10 cellular contexts compared by ENCODE assay signal in genomic region chr21:26834181-26834945, GRCh38. TPM values are rescaled to one million over a fixed set of nuclear protein-coding genes. Genes with fewer than 3 reads are reported as not detected.
DNase-seq lines count a peak whose midpoint lies in the region; ATAC-seq and TF ChIP-seq lines count a peak whose summit lies in the region.
"Had no signal": no experiment of that assay in that cellular context is flagged by ENCODE, and none has a peak within 500 bp of the region (broad histone marks: within the 10 kb centered on the region; RNA-seq: fewer than 3 reads in every experiment).

No MANE protein-coding gene starts in this region.

- DNase-seq in AG10803 (ENCODE audit: low read depth), result peak; percentile 49
- no peak for DNase-seq in LNCaP clone FGC (ENCODE audit: low read depth)
- DNase-seq in dorsolateral prefrontal cortex, result no peak
- no peak for DNase-seq in natural killer cell
- no peak for DNase-seq in NOMO-1 treated with dmso at 0.1 percent for 144 hours (lab: John Stamatoyannopoulos, UW; ENCODE audit: unreplicated experiment)
- DNase-seq in CD4-positive, alpha-beta memory T cell, result no peak
- DNase-seq in T-cell, result no peak
- DNase-seq in erythroblast (lab: John Stamatoyannopoulos, UW), result no peak
- DNase-seq: activated CD4-positive, alpha-beta T cell treated with anti-CD3 and anti-CD28 coated beads for 4 hours had no signal

- CTCF ChIA-PET in CD4-positive, alpha-beta memory T cell (lab: Charles Lee; ENCODE audit: partially characterized antibody), result no interaction called here
- CTCF ChIA-PET in T-cell (lab: Charles Lee), result interaction anchor here in 1 of 2 donors (0.5 kb wide), 1 partner anchor 1269 kb away, joined by 3 read pairs; no protein-coding TSS in a partner anchor

- peaks cover 72 to 74% of the 10 kb centered on the region in 2 donors for H3K4me1 Mint-ChIP-seq in natural killer cell
- H3K4me1 Mint-ChIP-seq in CD4-positive, alpha-beta memory T cell, result peaks cover 0 to 5% (median 3%) of the 10 kb centered on the region in 4 donors
- peaks cover 12 to 24% (median 12%) of the 10 kb centered on the region in 3 donors for H3K4me1 Mint-ChIP-seq in T-cell

- H3K4me3 ChIP-seq in AG10803 (ENCODE audit: low read length), result no peak overlapping the region
- H3K4me3 ChIP-seq in LNCaP clone FGC (ENCODE audit: low read depth, low read length), result no peak overlapping the region
- H3K4me3 ChIP-seq in dorsolateral prefrontal cortex, result no peak overlapping the region
- no peak overlapping the region for H3K4me3 ChIP-seq in CD4-positive, alpha-beta memory T cell (ENCODE audit: low read length in 2 of 2)

- no peak for TF ChIP-seq POLR2A in erythroblast (IDR thresholded peaks at IDR 0.05; ENCODE audit: low read length)

- no peaks in the 10 kb centered on the region for H3K9me3 ChIP-seq in CD4-positive, alpha-beta memory T cell (ENCODE audit: control insufficient read depth in 1 of 2, low read length in 2 of 2)

- peak; percentile 40 to 66 (median 57) for ATAC-seq in natural killer cell
- no peak for ATAC-seq in T-cell (replicated peaks in 1 of 4)

- H3K4me1 ChIP-seq in CD4-positive, alpha-beta memory T cell (ENCODE audit: insufficient read depth, low read length), result no peaks in the 10 kb centered on the region

- POLR2A ChIA-PET in CD4-positive, alpha-beta memory T cell (lab: Charles Lee; ENCODE audit: partially characterized antibody), result no interaction called here
- POLR2A ChIA-PET in T-cell (lab: Charles Lee), result no interaction called here

- H3K36me3 Mint-ChIP-seq in natural killer cell (peaks cover 23% of the 10 kb centered on the region), T-cell (no peaks in the 10 kb centered on the region)
- H3K36me3 Mint-ChIP-seq in CD4-positive, alpha-beta memory T cell, result no peaks in the 10 kb centered on the region
- H3K36me3 Mint-ChIP-seq: activated naive CD4-positive, alpha-beta T cell treated with anti-CD3 and anti-CD28 coated beads, Interleukin-2, amount 50 U/mL, for 24 hours had no signal

- no peaks in the 10 kb centered on the region for H3K27me3 Mint-ChIP-seq in natural killer cell (ENCODE audit: low read depth in 2 of 2)
- peaks cover 2 to 11% of the 10 kb centered on the region in 2 donors for H3K27me3 Mint-ChIP-seq in CD4-positive, alpha-beta memory T cell
- peaks cover 23 to 24% of the 10 kb centered on the region in 2 donors for H3K27me3 Mint-ChIP-seq in T-cell

- H3K9me3 Mint-ChIP-seq in natural killer cell (no peaks in the 10 kb centered on the region), T-cell (no peaks in the 10 kb centered on the region)
- H3K9me3 Mint-ChIP-seq in CD4-positive, alpha-beta memory T cell, result peaks cover 0 to 5% (median 0%) of the 10 kb centered on the region in 8 donors
- H3K9me3 Mint-ChIP-seq: activated naive CD4-positive, alpha-beta T cell treated with anti-CD3 and anti-CD28 coated beads, Interleukin-2, amount 50 U/mL, for 24 hours had no signal

- peak overlapping the region in 16 of 59 donors; percentile 1 to 64 (median 26) for H3K27ac ChIP-seq in dorsolateral prefrontal cortex
- H3K27ac ChIP-seq in CD4-positive, alpha-beta memory T cell (ENCODE audit: low read depth, low read length), result no peak overlapping the region

- H3K27ac Mint-ChIP-seq in natural killer cell (peak overlapping the region; percentile 84 to 94), T-cell (no peak overlapping the region)
- H3K27ac Mint-ChIP-seq in CD4-positive, alpha-beta memory T cell, result peak overlapping the region in 1 of 7 donors; percentile 11
- H3K27ac Mint-ChIP-seq: activated naive CD4-positive, alpha-beta T cell treated with anti-CD3 and anti-CD28 coated beads, Interleukin-2, amount 50 U/mL, for 24 hours had no signal

- peak overlapping the region; percentile 79 for H3K4me3 Mint-ChIP-seq in natural killer cell
- no peak overlapping the region for H3K4me3 Mint-ChIP-seq in CD4-positive, alpha-beta memory T cell
- no peak overlapping the region for H3K4me3 Mint-ChIP-seq in T-cell
- H3K4me3 Mint-ChIP-seq: activated naive CD4-positive, alpha-beta T cell treated with anti-CD3 and anti-CD28 coated beads, Interleukin-2, amount 50 U/mL, for 24 hours had no signal

- TF ChIP-seq CTCF in AG10803 (conservative IDR thresholded peaks at IDR 0.05; ENCODE audit: low read length), result peak; percentile 54
- peak; percentile 32; the same call in 1 of the 2 replicates for TF ChIP-seq CTCF in LNCaP clone FGC (IDR thresholded peaks at IDR 0.05; ENCODE audit: control insufficient read depth, extremely low read depth, insufficient read depth)
- peak in 45 of 56 donors; percentile 2 to 64 (median 39) for TF ChIP-seq CTCF in dorsolateral prefrontal cortex (IDR thresholded peaks at IDR 0.05 in 54 of 56, conservative IDR thresholded peaks at IDR 0.05 in 2 of 56; ENCODE audit: low read depth in 1 of 56, partially characterized antibody in 56 of 56)
- no peak for TF ChIP-seq CTCF in natural killer cell (IDR thresholded peaks at IDR 0.05)

- intact Hi-C loops in dorsolateral prefrontal cortex (cut with DNase I), result no loop called here
- intact Hi-C loops in natural killer cell (cut with micrococcal nuclease), result loop anchor here (2.0 to 10.0 kb wide), 2 partner anchors 14 to 430 kb away; no protein-coding TSS in a partner anchor
- intact Hi-C loops in CD4-positive, alpha-beta memory T cell (cut with micrococcal nuclease), result no loop called here

- no peaks in the 10 kb centered on the region for H3K36me3 ChIP-seq in CD4-positive, alpha-beta memory T cell (ENCODE audit: insufficient read depth, low read length)

- H3K27me3 ChIP-seq in dorsolateral prefrontal cortex, result no peaks in the 10 kb centered on the region
- H3K27me3 ChIP-seq in CD4-positive, alpha-beta memory T cell (ENCODE audit: insufficient read depth, low read length), result no peaks in the 10 kb centered on the region

RNA-seq across cellular contexts. Expression of gene ADAMTS1, which starts 10.8 kb away (rescaled TPM):
- total RNA-seq in dorsolateral prefrontal cortex (100 to 1,000 TPM in 3 of 120 experiments, 10 to 100 TPM in 117; 11.7 to 160 (median 37.6) TPM), natural killer cell (10 to 100 TPM; 12.5 to 18.7 (median 17.1) TPM), T-cell (1 to 10 TPM in 2 of 5 donors, under 1 TPM in 3; 0.40 to 1.7 (median 0.72) TPM)
- total RNA-seq in CD4-positive, alpha-beta memory T cell, result not detected
- polyA plus RNA-seq in CD4-positive, alpha-beta memory T cell, result under 1 TPM in 1 of 2 donors, not detected in 1; 0.16 TPM

Comparison
In these comparisons a context has a peak if more than half of its experiments do, and no peak if none do; other contexts are left out.
1. ATAC-seq: peak in natural killer cell (3 of 3); none in T-cell (0 of 4).
2. H3K27ac Mint-ChIP-seq: peak in natural killer cell (2 of 2); none in T-cell (0 of 2).
3. RNA of gene ADAMTS1, which starts 10.8 kb away (total RNA-seq): 11.7 to 160 TPM in dorsolateral prefrontal cortex and 12.5 to 18.7 TPM in natural killer cell; 0.40 to 1.7 TPM in T-cell and not detected in CD4-positive, alpha-beta memory T cell; every median in the first group is over 4 times any median in the second.